ENCODE assay signal across 8 cellular contexts in genomic region chr15:99452728-99453643, GRCh38.
DNase-seq lines count a peak whose midpoint lies in the region; ATAC-seq, FAIRE-seq and TF ChIP-seq lines count a peak whose summit lies in the region.

No MANE protein-coding gene starts in this region.

- TF ChIP-seq CTCF in coronary artery (IDR thresholded peaks at IDR 0.05) = no peak

- ATAC-seq in GM21515 (IDR thresholded peaks at IDR 0.05; ENCODE audit: unreplicated experiment) = peak; percentile 74
- peak; percentile 75 for ATAC-seq in naive thymus-derived CD4-positive, alpha-beta T cell

- H3K27ac ChIP-seq in coronary artery = peak overlapping the region; percentile 66 to 99
- no peak overlapping the region for H3K27ac ChIP-seq in naive thymus-derived CD4-positive, alpha-beta T cell (ENCODE audit: low read depth, low read length)

- POLR2A ChIA-PET in naive thymus-derived CD4-positive, alpha-beta T cell (lab: Charles Lee) = interaction anchor here (0.6 to 1.7 kb wide), 3 partner anchors 10 to 86 kb away, joined by 3 to 5 read pairs (median 3); no protein-coding TSS in a partner anchor

- in situ Hi-C loops in KBM-7 (cut with MboI; ENCODE audit: low pct_unique_long_range_greater_than_20kb, low sequenced_read_pairs) = no loop called here

- TF ChIP-seq POLR2A in GM12891 (IDR thresholded peaks at IDR 0.05; ENCODE audit: low read depth, low read length) = no peak

- peaks cover 0 to 11% (median 0%) of the 10 kb centered on the region in 5 donors for H3K27me3 Mint-ChIP-seq in naive thymus-derived CD4-positive, alpha-beta T cell
- H3K27me3 Mint-ChIP-seq in activated naive CD4-positive, alpha-beta T cell treated with anti-CD3 and anti-CD28 coated beads for 36 hours (ENCODE audit: low read depth) = no peaks in the 10 kb centered on the region

- H3K36me3 ChIP-seq in naive thymus-derived CD4-positive, alpha-beta T cell (ENCODE audit: control insufficient read depth in 2 of 3, insufficient read depth in 3 of 3, low read length in 3 of 3) = no peaks in the 10 kb centered on the region

- peak overlapping the region; percentile 42 for H3K4me3 ChIP-seq in coronary artery
- H3K4me3 ChIP-seq in naive thymus-derived CD4-positive, alpha-beta T cell (ENCODE audit: low read length) = no peak overlapping the region

- peak overlapping the region in 3 of 9 donors; percentile 18 to 55 (median 36) for H3K27ac Mint-ChIP-seq in naive thymus-derived CD4-positive, alpha-beta T cell
- H3K27ac Mint-ChIP-seq in activated naive CD4-positive, alpha-beta T cell treated with anti-CD3 and anti-CD28 coated beads for 36 hours = no peak overlapping the region

- no peaks in the 10 kb centered on the region for H3K27me3 ChIP-seq in naive thymus-derived CD4-positive, alpha-beta T cell (ENCODE audit: control insufficient read depth in 2 of 2, insufficient read depth in 2 of 2, low read length in 2 of 2)

- FAIRE-seq in GM12891 (lab: Jason Lieb, UNC) = peak; percentile 90

- H3K4me1 ChIP-seq in naive thymus-derived CD4-positive, alpha-beta T cell (ENCODE audit: control insufficient read depth in 2 of 2, insufficient read depth in 2 of 2, low read length in 2 of 2) = peaks cover 0 to 20% of the 10 kb centered on the region in 2 donors

- peaks cover 28 to 46% (median 39%) of the 10 kb centered on the region in 7 donors for H3K4me1 Mint-ChIP-seq in naive thymus-derived CD4-positive, alpha-beta T cell
- peaks cover 36% of the 10 kb centered on the region for H3K4me1 Mint-ChIP-seq in activated naive CD4-positive, alpha-beta T cell treated with anti-CD3 and anti-CD28 coated beads for 36 hours (ENCODE audit: low read depth)

- peaks cover 1 to 7% (median 6%) of the 10 kb centered on the region in 5 donors for H3K36me3 Mint-ChIP-seq in naive thymus-derived CD4-positive, alpha-beta T cell
- no peaks in the 10 kb centered on the region for H3K36me3 Mint-ChIP-seq in activated naive CD4-positive, alpha-beta T cell treated with anti-CD3 and anti-CD28 coated beads for 36 hours (ENCODE audit: low read depth)

- DNase-seq in GM12891 (ENCODE audit: insufficient read length, low spot score) (peak; percentile 63), KBM-7 (peak; percentile 78), coronary artery (ENCODE audit: low spot score) (peak; percentile 86), DMS53 treated with DMSO at 0.1 percent for 48 hours (lab: John Stamatoyannopoulos, UW; ENCODE audit: unreplicated experiment) (no peak), NCI-H2029 (lab: John Stamatoyannopoulos, UW) (no peak)
- DNase-seq in naive thymus-derived CD4-positive, alpha-beta T cell = peak in 1 of 9 donors; percentile 19
- DNase-seq in activated naive CD4-positive, alpha-beta T cell treated with anti-CD3 and anti-CD28 coated beads for 36 hours = no peak

- no peaks in the 10 kb centered on the region for H3K9me3 ChIP-seq in naive thymus-derived CD4-positive, alpha-beta T cell (ENCODE audit: control insufficient read depth in 2 of 3, low read length in 3 of 3)

- H3K9me3 Mint-ChIP-seq in naive thymus-derived CD4-positive, alpha-beta T cell = peaks cover 0 to 10% (median 4%) of the 10 kb centered on the region in 11 donors
- peaks cover 4% of the 10 kb centered on the region for H3K9me3 Mint-ChIP-seq in activated naive CD4-positive, alpha-beta T cell treated with anti-CD3 and anti-CD28 coated beads for 36 hours

- H3K4me3 Mint-ChIP-seq in naive thymus-derived CD4-positive, alpha-beta T cell = peak overlapping the region in 3 of 10 donors; percentile 19 to 53 (median 25)
- no peak overlapping the region for H3K4me3 Mint-ChIP-seq in activated naive CD4-positive, alpha-beta T cell treated with anti-CD3 and anti-CD28 coated beads for 36 hours

- CTCF ChIA-PET in naive thymus-derived CD4-positive, alpha-beta T cell (lab: Charles Lee) = no interaction called here
- CTCF ChIA-PET in activated naive CD4-positive, alpha-beta T cell treated with anti-CD3 and anti-CD28 coated beads for 36 hours (lab: Charles Lee) = interaction anchor here (0.6 kb wide), 1 partner anchor 22 kb away, joined by 3 read pairs; no protein-coding TSS in a partner anchor

- intact Hi-C loops in naive thymus-derived CD4-positive, alpha-beta T cell (cut with micrococcal nuclease) = loop anchor here in 1 of 2 donors (5.0 kb wide), 1 partner anchor 34 kb away; no protein-coding TSS in a partner anchor
- intact Hi-C loops in activated naive CD4-positive, alpha-beta T cell treated with anti-CD3 and anti-CD28 coated beads for 36 hours (cut with micrococcal nuclease) = no loop called here

TF ChIP-seq in GM12891, 5 proteins besides CTCF, POLR2A, EP300 and RAD21:
- no peak for TF ChIP-seq POU2F2 (IDR thresholded peaks at IDR 0.05; ENCODE audit: low read depth, low read length)
- TF ChIP-seq TAF1 (IDR thresholded peaks at IDR 0.05; ENCODE audit: low read depth, low read length) = 0 out of 2 replicates have a peak, but pooled peaks have one; percentile 22
- no peak for TF ChIP-seq POLR2AphosphoS5 (IDR thresholded peaks at IDR 0.05; ENCODE audit: low read depth, low read length)
- TF ChIP-seq SPI1 (IDR thresholded peaks at IDR 0.05; ENCODE audit: low read depth, low read length) = peak; percentile 84

Comparison
In these comparisons a context has a peak if more than half of its experiments do, and no peak if none do; other contexts are left out.
1. DNase-seq: peak in GM12891 (single experiment), KBM-7 (single experiment) and coronary artery (single experiment); none in DMS53 treated with DMSO at 0.1 percent for 48 hours (single experiment), NCI-H2029 (single experiment) and activated naive CD4-positive, alpha-beta T cell treated with anti-CD3 and anti-CD28 coated beads for 36 hours (single experiment).